ENCODE assay signal across 22 cellular contexts in the genomic region with DNA sequence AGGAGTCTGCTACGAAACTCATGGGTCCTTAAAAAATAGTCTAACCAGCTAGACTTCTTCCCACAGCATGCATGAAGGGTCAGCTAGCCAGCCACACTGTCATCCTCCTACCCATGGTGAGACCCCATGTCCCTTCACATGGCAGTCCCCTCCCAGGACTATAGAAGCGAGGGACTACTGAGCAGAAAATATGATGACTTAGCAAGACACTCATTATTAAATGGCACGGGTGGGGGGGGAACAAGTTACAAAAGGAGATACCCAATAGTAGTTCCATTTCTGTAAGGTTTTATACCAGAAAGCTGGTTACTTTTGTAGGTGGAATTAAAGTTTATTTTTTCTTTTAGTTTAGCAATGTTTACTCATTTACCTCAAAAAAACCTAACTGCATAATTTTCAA. TPM values are rescaled to one million over a fixed set of nuclear protein-coding genes. Genes with fewer than 3 reads are reported as not detected.
DNase-seq lines count a peak whose midpoint lies in the region; ATAC-seq and TF ChIP-seq lines count a peak whose summit lies in the region.
"Had no signal": no experiment of that assay in that cellular context is flagged by ENCODE, and none has a peak within 500 bp of the region (broad histone marks: within the 10 kb centered on the region; RNA-seq: fewer than 3 reads in every experiment).

No MANE protein-coding gene starts in this region.

- DNase-seq in A673 (ENCODE audit: low spot score) (no peak), endodermal cell (peak; percentile 17), type B pancreatic cell (ENCODE audit: extremely low spot score, unreplicated experiment) (peak; percentile 39), NCI-H187 treated with DMSO at 0.1 percent for 48 hours (lab: John Stamatoyannopoulos, UW) (no peak), hepatocyte (ENCODE audit: low spot score) (no peak)
- DNase-seq: ACHN; AML-193; BE2C; Caco-2; CD4-positive, CD25-positive, alpha-beta regulatory T cell; CD8-positive, alpha-beta T cell; DMS79; EL; GDM1; H9 had no signal

- H2AFZ ChIP-seq in hepatocyte, result no peak overlapping the region
- H2AFZ ChIP-seq: GM23338 had no signal

- no peak for ATAC-seq in GM21529 (IDR thresholded peaks at IDR 0.05; ENCODE audit: unreplicated experiment)
- ATAC-seq: CD8-positive, alpha-beta T cell; GM12878; GM23338; HCT116 had no signal

- intact Hi-C loops in A673 (cut with micrococcal nuclease; ENCODE audit: unreplicated experiment), result no loop called here

- H3K27ac Mint-ChIP-seq in endodermal cell, result no peak overlapping the region
- no peak overlapping the region for H3K27ac Mint-ChIP-seq in type B pancreatic cell
- H3K27ac Mint-ChIP-seq: CD4-positive, CD25-positive, alpha-beta regulatory T cell; CD8-positive, alpha-beta T cell; GM23338; H9 had no signal

- H4K20me1 ChIP-seq in BLaER1 treated with 17β-estradiol and CSF1 and Interleukin-3, amounts not matched to agents 10 nM and 100 nM, result no peaks in the 10 kb centered on the region
- H4K20me1 ChIP-seq in hepatocyte (ENCODE audit: insufficient read depth, poor library complexity, severe bottlenecking), result no peaks in the 10 kb centered on the region

- H3K9me3 ChIP-seq in A673 (ENCODE audit: low read depth, low read length, poor library complexity, severe bottlenecking), result peaks cover 5% of the 10 kb centered on the region
- peaks cover 11 to 25% (median 21%) of the 10 kb centered on the region in 11 experiments for H3K9me3 ChIP-seq in BLaER1 treated with 17β-estradiol and CSF1 and Interleukin-3, amounts not matched to agents 10 nM and 100 nM (replicated peaks in 1 of 11)
- peaks cover 5% of the 10 kb centered on the region for H3K9me3 ChIP-seq in endodermal cell (ENCODE audit: control insufficient read depth, low read length)
- H3K9me3 ChIP-seq in hepatocyte (ENCODE audit: low read depth), result no peaks in the 10 kb centered on the region
- H3K9me3 ChIP-seq: BE2C, Caco-2 had no signal

- TF ChIP-seq CTCF in A673 (conservative IDR thresholded peaks at IDR 0.05; ENCODE audit: low read depth, low read length), result no peak
- no peak for TF ChIP-seq CTCF in endodermal cell (conservative IDR thresholded peaks at IDR 0.05)
- no peak for TF ChIP-seq CTCF in type B pancreatic cell (conservative IDR thresholded peaks at IDR 0.05)
- no peak for TF ChIP-seq CTCF in hepatocyte (IDR thresholded peaks at IDR 0.05; ENCODE audit: poor library complexity)

- POLR2A ChIA-PET in A673 (lab: Charles Lee; ENCODE audit: low non-redundant PET), result interaction anchor here (0.7 kb wide), 2 partner anchors 161 to 172 kb away, joined by 4 to 6 read pairs; no protein-coding TSS in a partner anchor

- H3K36me3 ChIP-seq in A673 (ENCODE audit: insufficient read depth, low read length, poor library complexity, severe bottlenecking), result no peaks in the 10 kb centered on the region
- peaks cover 0 to 11% (median 10%) of the 10 kb centered on the region in 11 experiments; a peak in 16 of 22 replicates for H3K36me3 ChIP-seq in BLaER1 treated with 17β-estradiol and CSF1 and Interleukin-3, amounts not matched to agents 10 nM and 100 nM
- H3K36me3 ChIP-seq in endodermal cell (ENCODE audit: control insufficient read depth, insufficient read depth, low read length), result no peaks in the 10 kb centered on the region
- H3K36me3 ChIP-seq in hepatocyte (replicated peaks; ENCODE audit: insufficient read depth, low read depth), result no peaks in the 10 kb centered on the region
- H3K36me3 ChIP-seq: BE2C had no signal

- H3K27me3 ChIP-seq in A673 (replicated peaks; ENCODE audit: insufficient read depth, low read depth, low read length, poor library complexity) (no peaks in the 10 kb centered on the region), endodermal cell (ENCODE audit: control insufficient read depth, insufficient read depth, low read length, poor library complexity, severe bottlenecking) (no peaks in the 10 kb centered on the region), hepatocyte (no peaks in the 10 kb centered on the region)
- no peaks in the 10 kb centered on the region for H3K27me3 ChIP-seq in BLaER1 treated with 17β-estradiol and CSF1 and Interleukin-3, amounts not matched to agents 10 nM and 100 nM
- H3K27me3 ChIP-seq: BE2C had no signal

- H3K27me3 Mint-ChIP-seq in endodermal cell (ENCODE audit: insufficient read depth) (peaks cover 2% of the 10 kb centered on the region), type B pancreatic cell (peaks cover 4% of the 10 kb centered on the region)
- H3K27me3 Mint-ChIP-seq: CD4-positive, CD25-positive, alpha-beta regulatory T cell had no signal

- no TSS peak for BruUV-seq in A673 (replicated peaks; lab: Mats Ljungman, UMichigan)

- 92 to 100% methylated on average over 1 to 3 of the region's 3 CpGs for WGBS in endodermal cell (ENCODE audit: insufficient coverage in 1 of 2, insufficient read length in 1 of 2), 2 experiments
- WGBS in hepatocyte (ENCODE audit: low lambda C conversion rate, missing lambda C conversion rate), result 95% methylated on average over 3 of the region's 3 CpGs

- no peak overlapping the region for H3K9ac ChIP-seq in BLaER1 treated with 17β-estradiol and CSF1 and Interleukin-3, amounts not matched to agents 10 nM and 100 nM
- no peak overlapping the region for H3K9ac ChIP-seq in endodermal cell (ENCODE audit: extremely low read depth, low read length, poor library complexity, severe bottlenecking)

- no peaks in the 10 kb centered on the region for H3K79me2 ChIP-seq in hepatocyte

- H3K4me1 Mint-ChIP-seq in endodermal cell (no peaks in the 10 kb centered on the region), type B pancreatic cell (ENCODE audit: unreplicated experiment) (no peaks in the 10 kb centered on the region)
- H3K4me1 Mint-ChIP-seq: CD4-positive, CD25-positive, alpha-beta regulatory T cell; GM23338; H9 had no signal

- peak overlapping the region in 6 of 11 experiments; percentile 5 to 40 (median 28); a peak in 4 of 22 replicates for H3K4me2 ChIP-seq in BLaER1 treated with 17β-estradiol and CSF1 and Interleukin-3, amounts not matched to agents 10 nM and 100 nM
- no peak overlapping the region for H3K4me2 ChIP-seq in hepatocyte
- H3K4me2 ChIP-seq: GM23338 had no signal

- CTCF ChIA-PET in A673 (lab: Charles Lee), result no interaction called here

- H3K4me3 Mint-ChIP-seq in endodermal cell, result no peak overlapping the region
- H3K4me3 Mint-ChIP-seq in type B pancreatic cell, result no peak overlapping the region
- H3K4me3 Mint-ChIP-seq: CD4-positive, CD25-positive, alpha-beta regulatory T cell; CD8-positive, alpha-beta T cell; GM23338; H9 had no signal

- H3K9me3 Mint-ChIP-seq in endodermal cell (peaks cover 16% of the 10 kb centered on the region), type B pancreatic cell (no peaks in the 10 kb centered on the region)
- H3K9me3 Mint-ChIP-seq: CD8-positive, alpha-beta T cell had no signal

- H3K27ac ChIP-seq in A673 (ENCODE audit: low read depth, low read length, poor library complexity, severe bottlenecking) (peak overlapping the region; percentile 97), endodermal cell (ENCODE audit: low read depth, low read length) (no peak overlapping the region), hepatocyte (no peak overlapping the region)
- no peak overlapping the region for H3K27ac ChIP-seq in BLaER1 treated with 17β-estradiol and CSF1 and Interleukin-3, amounts not matched to agents 10 nM and 100 nM
- H3K27ac ChIP-seq: C4-2B had no signal

- no peaks in the 10 kb centered on the region for H3K36me3 Mint-ChIP-seq in endodermal cell (ENCODE audit: low read depth)
- no peaks in the 10 kb centered on the region for H3K36me3 Mint-ChIP-seq in type B pancreatic cell
- H3K36me3 Mint-ChIP-seq: CD4-positive, CD25-positive, alpha-beta regulatory T cell; CD8-positive, alpha-beta T cell had no signal

- H3K4me1 ChIP-seq in A673 (ENCODE audit: insufficient read depth, low read length, poor library complexity, severe bottlenecking) (peaks cover 25% of the 10 kb centered on the region), endodermal cell (ENCODE audit: control insufficient read depth, insufficient read depth, low read length) (no peaks in the 10 kb centered on the region), hepatocyte (ENCODE audit: insufficient read depth) (no peaks in the 10 kb centered on the region)
- H3K4me1 ChIP-seq in BLaER1 treated with 17β-estradiol and CSF1 and Interleukin-3, amounts not matched to agents 10 nM and 100 nM, result peaks cover 0 to 22% (median 8%) of the 10 kb centered on the region in 10 experiments; a peak in 10 of 20 replicates
- H3K4me1 ChIP-seq: BE2C, Caco-2 had no signal

- no peaks in the 10 kb centered on the region for H3K9me2 ChIP-seq in hepatocyte (replicated peaks; ENCODE audit: insufficient read depth)

- H3K4me3 ChIP-seq in A673 (ENCODE audit: low read depth, low read length, poor library complexity, severe bottlenecking) (no peak overlapping the region), endodermal cell (ENCODE audit: low read length) (no peak overlapping the region), hepatocyte (no peak overlapping the region)
- H3K4me3 ChIP-seq in BLaER1 treated with 17β-estradiol and CSF1 and Interleukin-3, amounts not matched to agents 10 nM and 100 nM, result no peak overlapping the region
- H3K4me3 ChIP-seq: GM12878, GM23338 had no signal

RNA-seq across cellular contexts. Expression of a gene that starts 31.5 kb away (rescaled TPM):
- total RNA-seq in A673 (2021), result 17.9 and 24.8 TPM in 2 replicates
- total RNA-seq in endodermal cell, result under 1 TPM; 0.24 to 0.73 TPM
- 0.64 TPM for polyA plus RNA-seq in endodermal cell (2013, experiment 1 of 2)
- polyA plus RNA-seq in endodermal cell (2013, experiment 2 of 2), result 0.46 TPM
- 0.94 and 1.9 TPM in 2 replicates for total RNA-seq in type B pancreatic cell (ENCODE audit: low replicate concordance)
- 0.44 TPM in 1 of 2 replicates, not detected in the other for total RNA-seq in hepatocyte
- polyA plus RNA-seq in hepatocyte, result 0.15 and 0.76 TPM in 2 replicates
- total RNA-seq: A172; Caco-2; CD4-positive, CD25-positive, alpha-beta regulatory T cell; CD8-positive, alpha-beta T cell had no signal
- polyA plus RNA-seq: CD4-positive, CD25-positive, alpha-beta regulatory T cell had no signal

Comparison
In these comparisons a context has a peak if more than half of its experiments do, and no peak if none do; other contexts are left out.
1. DNase-seq: peak in endodermal cell (single experiment) and type B pancreatic cell (single experiment); none in A673 (single experiment), NCI-H187 treated with DMSO at 0.1 percent for 48 hours (single experiment) and hepatocyte (single experiment).